In the genomic region with DNA sequence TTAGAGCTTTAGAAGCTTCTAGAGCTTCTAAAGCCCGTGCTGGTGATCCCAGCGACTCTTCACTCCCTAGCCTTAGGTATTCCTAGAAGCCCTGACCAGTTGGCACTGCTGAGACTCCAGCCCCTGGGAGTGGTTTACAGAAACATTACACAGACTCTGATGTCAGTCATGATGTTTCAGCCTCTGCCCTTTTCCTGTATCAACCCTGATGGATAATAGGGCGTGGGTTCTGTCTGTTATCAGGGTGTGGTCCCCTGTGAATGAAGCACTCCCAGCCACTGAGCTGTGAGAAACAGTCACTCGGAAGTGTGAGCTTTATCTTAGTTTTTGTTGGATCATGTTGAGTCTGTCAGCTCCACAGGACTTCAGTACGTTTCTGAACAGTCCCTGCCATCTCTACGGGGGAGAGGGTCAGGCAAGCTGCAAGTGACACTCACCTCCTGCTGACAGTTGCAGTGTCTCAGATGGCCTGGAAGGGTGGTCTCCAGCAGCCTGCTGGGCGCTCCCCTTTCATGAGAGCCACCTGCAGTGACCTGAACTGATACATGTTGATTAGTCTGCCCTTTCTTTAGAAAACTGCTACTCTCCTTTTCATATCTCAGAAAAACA, we compare ENCODE assay signal across 3 cellular contexts.
TF ChIP-seq lines count a peak whose summit lies in the region.

No MANE protein-coding gene starts in this region.

TF ChIP-seq in HEK293, 187 proteins besides CTCF, POLR2A, EP300 and RAD21:
- TF ChIP-seq, protein P1, sequence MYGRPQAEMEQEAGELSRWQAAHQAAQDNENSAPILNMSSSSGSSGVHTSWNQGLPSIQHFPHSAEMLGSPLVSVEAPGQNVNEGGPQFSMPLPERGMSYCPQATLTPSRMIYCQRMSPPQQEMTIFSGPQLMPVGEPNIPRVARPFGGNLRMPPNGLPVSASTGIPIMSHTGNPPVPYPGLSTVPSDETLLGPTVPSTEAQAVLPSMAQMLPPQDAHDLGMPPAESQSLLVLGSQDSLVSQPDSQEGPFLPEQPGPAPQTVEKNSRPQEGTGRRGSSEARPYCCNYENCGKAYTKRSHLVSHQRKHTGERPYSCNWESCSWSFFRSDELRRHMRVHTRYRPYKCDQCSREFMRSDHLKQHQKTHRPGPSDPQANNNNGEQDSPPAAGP (tag by site-specific recombination; IDR thresholded peaks at IDR 0.05): 0 out of 2 replicates have a peak, but pooled peaks have one; percentile 35
- no peak for TF ChIP-seq ZNF174 (tag by site-specific recombination; IDR thresholded peaks at IDR 0.05)
- TF ChIP-seq KLF1 (tag by site-specific recombination; IDR thresholded peaks at IDR 0.05): peak; percentile 77
- TF ChIP-seq ZIC2 (tag by site-specific recombination; IDR thresholded peaks at IDR 0.05): peak; percentile 98
TF ChIP-seq in HEK293: peak in this region for 3.

TF ChIP-seq in GM12878, 131 proteins besides CTCF, POLR2A, EP300 and RAD21 (continues in another document):
- TF ChIP-seq, protein P2, sequence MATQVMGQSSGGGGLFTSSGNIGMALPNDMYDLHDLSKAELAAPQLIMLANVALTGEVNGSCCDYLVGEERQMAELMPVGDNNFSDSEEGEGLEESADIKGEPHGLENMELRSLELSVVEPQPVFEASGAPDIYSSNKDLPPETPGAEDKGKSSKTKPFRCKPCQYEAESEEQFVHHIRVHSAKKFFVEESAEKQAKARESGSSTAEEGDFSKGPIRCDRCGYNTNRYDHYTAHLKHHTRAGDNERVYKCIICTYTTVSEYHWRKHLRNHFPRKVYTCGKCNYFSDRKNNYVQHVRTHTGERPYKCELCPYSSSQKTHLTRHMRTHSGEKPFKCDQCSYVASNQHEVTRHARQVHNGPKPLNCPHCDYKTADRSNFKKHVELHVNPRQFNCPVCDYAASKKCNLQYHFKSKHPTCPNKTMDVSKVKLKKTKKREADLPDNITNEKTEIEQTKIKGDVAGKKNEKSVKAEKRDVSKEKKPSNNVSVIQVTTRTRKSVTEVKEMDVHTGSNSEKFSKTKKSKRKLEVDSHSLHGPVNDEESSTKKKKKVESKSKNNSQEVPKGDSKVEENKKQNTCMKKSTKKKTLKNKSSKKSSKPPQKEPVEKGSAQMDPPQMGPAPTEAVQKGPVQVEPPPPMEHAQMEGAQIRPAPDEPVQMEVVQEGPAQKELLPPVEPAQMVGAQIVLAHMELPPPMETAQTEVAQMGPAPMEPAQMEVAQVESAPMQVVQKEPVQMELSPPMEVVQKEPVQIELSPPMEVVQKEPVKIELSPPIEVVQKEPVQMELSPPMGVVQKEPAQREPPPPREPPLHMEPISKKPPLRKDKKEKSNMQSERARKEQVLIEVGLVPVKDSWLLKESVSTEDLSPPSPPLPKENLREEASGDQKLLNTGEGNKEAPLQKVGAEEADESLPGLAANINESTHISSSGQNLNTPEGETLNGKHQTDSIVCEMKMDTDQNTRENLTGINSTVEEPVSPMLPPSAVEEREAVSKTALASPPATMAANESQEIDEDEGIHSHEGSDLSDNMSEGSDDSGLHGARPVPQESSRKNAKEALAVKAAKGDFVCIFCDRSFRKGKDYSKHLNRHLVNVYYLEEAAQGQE (IDR thresholded peaks at IDR 0.05; ENCODE audit: low read depth, low read length): no peak
- TF ChIP-seq, protein P3, sequence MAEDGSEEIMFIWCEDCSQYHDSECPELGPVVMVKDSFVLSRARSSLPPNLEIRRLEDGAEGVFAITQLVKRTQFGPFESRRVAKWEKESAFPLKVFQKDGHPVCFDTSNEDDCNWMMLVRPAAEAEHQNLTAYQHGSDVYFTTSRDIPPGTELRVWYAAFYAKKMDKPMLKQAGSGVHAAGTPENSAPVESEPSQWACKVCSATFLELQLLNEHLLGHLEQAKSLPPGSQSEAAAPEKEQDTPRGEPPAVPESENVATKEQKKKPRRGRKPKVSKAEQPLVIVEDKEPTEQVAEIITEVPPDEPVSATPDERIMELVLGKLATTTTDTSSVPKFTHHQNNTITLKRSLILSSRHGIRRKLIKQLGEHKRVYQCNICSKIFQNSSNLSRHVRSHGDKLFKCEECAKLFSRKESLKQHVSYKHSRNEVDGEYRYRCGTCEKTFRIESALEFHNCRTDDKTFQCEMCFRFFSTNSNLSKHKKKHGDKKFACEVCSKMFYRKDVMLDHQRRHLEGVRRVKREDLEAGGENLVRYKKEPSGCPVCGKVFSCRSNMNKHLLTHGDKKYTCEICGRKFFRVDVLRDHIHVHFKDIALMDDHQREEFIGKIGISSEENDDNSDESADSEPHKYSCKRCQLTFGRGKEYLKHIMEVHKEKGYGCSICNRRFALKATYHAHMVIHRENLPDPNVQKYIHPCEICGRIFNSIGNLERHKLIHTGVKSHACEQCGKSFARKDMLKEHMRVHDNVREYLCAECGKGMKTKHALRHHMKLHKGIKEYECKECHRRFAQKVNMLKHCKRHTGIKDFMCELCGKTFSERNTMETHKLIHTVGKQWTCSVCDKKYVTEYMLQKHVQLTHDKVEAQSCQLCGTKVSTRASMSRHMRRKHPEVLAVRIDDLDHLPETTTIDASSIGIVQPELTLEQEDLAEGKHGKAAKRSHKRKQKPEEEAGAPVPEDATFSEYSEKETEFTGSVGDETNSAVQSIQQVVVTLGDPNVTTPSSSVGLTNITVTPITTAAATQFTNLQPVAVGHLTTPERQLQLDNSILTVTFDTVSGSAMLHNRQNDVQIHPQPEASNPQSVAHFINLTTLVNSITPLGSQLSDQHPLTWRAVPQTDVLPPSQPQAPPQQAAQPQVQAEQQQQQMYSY (CRISPR knock-in tag; IDR thresholded peaks at IDR 0.05): no peak
- no peak for TF ChIP-seq SPI1 (IDR thresholded peaks at IDR 0.05; ENCODE audit: borderline replicate concordance, insufficient read depth, low read depth, low read length)
- TF ChIP-seq, protein P4, sequence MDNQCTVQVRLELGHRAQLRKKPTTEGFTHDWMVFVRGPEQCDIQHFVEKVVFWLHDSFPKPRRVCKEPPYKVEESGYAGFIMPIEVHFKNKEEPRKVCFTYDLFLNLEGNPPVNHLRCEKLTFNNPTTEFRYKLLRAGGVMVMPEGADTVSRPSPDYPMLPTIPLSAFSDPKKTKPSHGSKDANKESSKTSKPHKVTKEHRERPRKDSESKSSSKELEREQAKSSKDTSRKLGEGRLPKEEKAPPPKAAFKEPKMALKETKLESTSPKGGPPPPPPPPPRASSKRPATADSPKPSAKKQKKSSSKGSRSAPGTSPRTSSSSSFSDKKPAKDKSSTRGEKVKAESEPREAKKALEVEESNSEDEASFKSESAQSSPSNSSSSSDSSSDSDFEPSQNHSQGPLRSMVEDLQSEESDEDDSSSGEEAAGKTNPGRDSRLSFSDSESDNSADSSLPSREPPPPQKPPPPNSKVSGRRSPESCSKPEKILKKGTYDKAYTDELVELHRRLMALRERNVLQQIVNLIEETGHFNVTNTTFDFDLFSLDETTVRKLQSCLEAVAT (IDR thresholded peaks at IDR 0.05): no peak
- TF ChIP-seq EGR1 (IDR thresholded peaks at IDR 0.05; ENCODE audit: borderline replicate concordance in 1 of 2, low read depth in 2 of 2, low read length in 2 of 2): no peak
- TF ChIP-seq RCOR1 (conservative IDR thresholded peaks at IDR 0.05; ENCODE audit: low read depth, low read length): no peak
- no peak for TF ChIP-seq MEF2A (IDR thresholded peaks at IDR 0.05; ENCODE audit: insufficient read depth, low read depth, low read length)

TF ChIP-seq in HEK293T, 16 proteins besides CTCF, POLR2A, EP300 and RAD21:
- TF ChIP-seq HDGF (IDR thresholded peaks at IDR 0.05; ENCODE audit: borderline replicate concordance): no peak
- TF ChIP-seq, protein P5, sequence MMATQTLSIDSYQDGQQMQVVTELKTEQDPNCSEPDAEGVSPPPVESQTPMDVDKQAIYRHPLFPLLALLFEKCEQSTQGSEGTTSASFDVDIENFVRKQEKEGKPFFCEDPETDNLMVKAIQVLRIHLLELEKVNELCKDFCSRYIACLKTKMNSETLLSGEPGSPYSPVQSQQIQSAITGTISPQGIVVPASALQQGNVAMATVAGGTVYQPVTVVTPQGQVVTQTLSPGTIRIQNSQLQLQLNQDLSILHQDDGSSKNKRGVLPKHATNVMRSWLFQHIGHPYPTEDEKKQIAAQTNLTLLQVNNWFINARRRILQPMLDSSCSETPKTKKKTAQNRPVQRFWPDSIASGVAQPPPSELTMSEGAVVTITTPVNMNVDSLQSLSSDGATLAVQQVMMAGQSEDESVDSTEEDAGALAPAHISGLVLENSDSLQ (IDR thresholded peaks at IDR 0.05): no peak
- no peak for TF ChIP-seq SUZ12 (IDR thresholded peaks at IDR 0.05)
- TF ChIP-seq ELF4 (IDR thresholded peaks at IDR 0.05): no peak
- TF ChIP-seq LEF1 (IDR thresholded peaks at IDR 0.05; ENCODE audit: borderline replicate concordance): no peak
- no peak for TF ChIP-seq FOXM1 (IDR thresholded peaks at IDR 0.05; ENCODE audit: borderline replicate concordance)
- no peak for TF ChIP-seq FOXK2 (IDR thresholded peaks at IDR 0.05)
- no peak for TF ChIP-seq TARDBP (IDR thresholded peaks at IDR 0.05)
- no peak for TF ChIP-seq ARNT (IDR thresholded peaks at IDR 0.05)
- no peak for TF ChIP-seq FOXA1 (IDR thresholded peaks at IDR 0.05)
